In the genomic region with DNA sequence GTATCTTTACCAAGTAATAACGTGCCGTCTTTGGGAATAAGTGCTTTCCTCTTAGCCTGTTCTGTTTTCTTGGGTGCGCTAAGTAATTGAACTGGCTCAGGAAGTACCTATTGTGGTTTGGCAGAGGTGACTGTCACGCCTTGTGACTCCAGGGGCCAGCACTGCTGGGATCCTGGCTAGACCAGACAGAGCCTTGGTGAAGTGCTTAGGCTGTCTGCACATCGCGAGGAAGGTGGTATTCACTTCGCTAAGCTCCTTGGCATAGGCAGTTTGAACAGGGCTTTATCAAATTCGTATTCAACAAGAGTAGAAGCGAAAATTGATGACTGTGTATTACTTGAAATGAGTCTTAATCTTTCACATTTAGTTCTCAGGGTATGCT, we compare ENCODE assay signal across 9 cellular contexts. TPM values are rescaled to one million over a fixed set of nuclear protein-coding genes. Genes with fewer than 3 reads are reported as not detected.
DNase-seq lines count a peak whose midpoint lies in the region; TF ChIP-seq lines count a peak whose summit lies in the region.
"Had no signal": no experiment of that assay in that cellular context is flagged by ENCODE, and none has a peak within 500 bp of the region (broad histone marks: within the 10 kb centered on the region; RNA-seq: fewer than 3 reads in every experiment).

No MANE protein-coding gene starts in this region.

- DNase-seq in T47D (ENCODE audit: low read depth in 1 of 2, low spot score in 1 of 2), result peak; percentile 64 to 65
- no peak for DNase-seq in MCF 10A (ENCODE audit: unreplicated experiment)
- peak; percentile 29 for DNase-seq in HT-29 (ENCODE audit: low spot score)
- peak; percentile 34 for DNase-seq in activated naive CD4-positive, alpha-beta T cell treated with anti-CD3 and anti-CD28 coated beads, Interleukin-2, amount 50 U/mL, for 16 hours
- DNase-seq in nephron progenitor cell, result no peak
- no peak for DNase-seq in endothelial cell (ENCODE audit: low spot score)
- DNase-seq in effector CD8-positive, alpha-beta T cell (lab: John Stamatoyannopoulos, UW), result no peak

- no peaks in the 10 kb centered on the region for H3K36me3 ChIP-seq in rectal smooth muscle tissue (ENCODE audit: control insufficient read depth, insufficient read depth, low read length)

- POLR2A ChIA-PET in MCF 10A (lab: Yijun Ruan, JAX), result no interaction called here

- H3K4me1 Mint-ChIP-seq in MCF 10A (ENCODE audit: insufficient read depth, unreplicated experiment), result peaks cover 26% of the 10 kb centered on the region
- peaks cover 34% of the 10 kb centered on the region for H3K4me1 Mint-ChIP-seq in nephron progenitor cell
- peaks cover 55% of the 10 kb centered on the region for H3K4me1 Mint-ChIP-seq in endothelial cell (ENCODE audit: unreplicated experiment)

- CTCF ChIA-PET in MCF 10A (lab: Yijun Ruan, JAX), result no interaction called here

- TF ChIP-seq CTCF in MCF 10A (IDR thresholded peaks at IDR 0.05; ENCODE audit: unreplicated experiment), result no peak
- no peak for TF ChIP-seq CTCF in nephron progenitor cell (IDR thresholded peaks at IDR 0.05)
- TF ChIP-seq CTCF in endothelial cell (IDR thresholded peaks at IDR 0.05; ENCODE audit: unreplicated experiment), result no peak

- no peaks in the 10 kb centered on the region for H3K9me3 Mint-ChIP-seq in MCF 10A (ENCODE audit: unreplicated experiment)
- H3K9me3 Mint-ChIP-seq in nephron progenitor cell, result no peaks in the 10 kb centered on the region
- no peaks in the 10 kb centered on the region for H3K9me3 Mint-ChIP-seq in endothelial cell (ENCODE audit: unreplicated experiment)
- H3K9me3 Mint-ChIP-seq: nephron had no signal

- no peak overlapping the region for H3K4me3 Mint-ChIP-seq in MCF 10A (ENCODE audit: unreplicated experiment)
- no peak overlapping the region for H3K4me3 Mint-ChIP-seq in nephron progenitor cell
- no peak overlapping the region for H3K4me3 Mint-ChIP-seq in endothelial cell (ENCODE audit: unreplicated experiment)
- H3K4me3 Mint-ChIP-seq: nephron had no signal

- H3K27ac Mint-ChIP-seq in MCF 10A (ENCODE audit: low read depth, unreplicated experiment) (no peak overlapping the region), nephron progenitor cell (no peak overlapping the region), endothelial cell (ENCODE audit: unreplicated experiment) (no peak overlapping the region)
- H3K27ac Mint-ChIP-seq: nephron had no signal

- H3K36me3 Mint-ChIP-seq in MCF 10A (ENCODE audit: insufficient read depth, unreplicated experiment), result peaks cover 82% of the 10 kb centered on the region
- peaks cover 83% of the 10 kb centered on the region for H3K36me3 Mint-ChIP-seq in nephron progenitor cell (ENCODE audit: low read depth)
- H3K36me3 Mint-ChIP-seq in endothelial cell (ENCODE audit: low read depth, unreplicated experiment), result peaks cover 48% of the 10 kb centered on the region

- no peaks in the 10 kb centered on the region for H3K4me1 ChIP-seq in rectal smooth muscle tissue (ENCODE audit: control insufficient read depth, insufficient read depth, low read length)

- intact Hi-C loops in MCF 10A (cut with micrococcal nuclease), result no loop called here

- H3K27me3 Mint-ChIP-seq in MCF 10A (ENCODE audit: insufficient read depth, unreplicated experiment), result no peaks in the 10 kb centered on the region
- peaks cover 28% of the 10 kb centered on the region for H3K27me3 Mint-ChIP-seq in nephron progenitor cell (ENCODE audit: low read depth, poor library complexity)
- H3K27me3 Mint-ChIP-seq in endothelial cell (ENCODE audit: unreplicated experiment), result peaks cover 4% of the 10 kb centered on the region

- no peak overlapping the region for H3K27ac ChIP-seq in rectal smooth muscle tissue (ENCODE audit: low read depth, low read length)

- peak overlapping the region; percentile 7 for H3K4me3 ChIP-seq in rectal smooth muscle tissue (ENCODE audit: low read length)

- in situ Hi-C loops in T47D (cut with HindIII; ENCODE audit: low pct_unique_long_range_greater_than_20kb, low sequenced_read_pairs), result no loop called here

- H3K27me3 ChIP-seq in rectal smooth muscle tissue (ENCODE audit: control insufficient read depth, insufficient read depth, low read length), result no peaks in the 10 kb centered on the region

- no peak overlapping the region for H3K9ac ChIP-seq in rectal smooth muscle tissue (ENCODE audit: low read length)

- BruUV-seq in MCF 10A (replicated peaks; lab: Mats Ljungman, UMichigan), result no TSS peak

RNA-seq across cellular contexts. Expression of a gene that starts 17.6 kb away (rescaled TPM):
- total RNA-seq in MCF 10A (2022) (12.6 and 13.1 TPM in 2 replicates), endothelial cell (ENCODE audit: unreplicated experiment) (19.6 TPM)
- total RNA-seq in HT-29 (2014; rRNA removed; shearing (Covaris generic)), result 1.4 TPM in 1 of 2 replicates, not detected in the other

Comparison
In these comparisons a context has a peak if more than half of its experiments do, and no peak if none do; other contexts are left out.
1. DNase-seq: peak in T47D (2 of 2), HT-29 (single experiment) and activated naive CD4-positive, alpha-beta T cell treated with anti-CD3 and anti-CD28 coated beads, Interleukin-2, amount 50 U/mL, for 16 hours (single experiment); none in MCF 10A (single experiment), nephron progenitor cell (single experiment), endothelial cell (single experiment) and effector CD8-positive, alpha-beta T cell (single experiment).